ENCODE assay signal across 8 cellular contexts in the genomic region with DNA sequence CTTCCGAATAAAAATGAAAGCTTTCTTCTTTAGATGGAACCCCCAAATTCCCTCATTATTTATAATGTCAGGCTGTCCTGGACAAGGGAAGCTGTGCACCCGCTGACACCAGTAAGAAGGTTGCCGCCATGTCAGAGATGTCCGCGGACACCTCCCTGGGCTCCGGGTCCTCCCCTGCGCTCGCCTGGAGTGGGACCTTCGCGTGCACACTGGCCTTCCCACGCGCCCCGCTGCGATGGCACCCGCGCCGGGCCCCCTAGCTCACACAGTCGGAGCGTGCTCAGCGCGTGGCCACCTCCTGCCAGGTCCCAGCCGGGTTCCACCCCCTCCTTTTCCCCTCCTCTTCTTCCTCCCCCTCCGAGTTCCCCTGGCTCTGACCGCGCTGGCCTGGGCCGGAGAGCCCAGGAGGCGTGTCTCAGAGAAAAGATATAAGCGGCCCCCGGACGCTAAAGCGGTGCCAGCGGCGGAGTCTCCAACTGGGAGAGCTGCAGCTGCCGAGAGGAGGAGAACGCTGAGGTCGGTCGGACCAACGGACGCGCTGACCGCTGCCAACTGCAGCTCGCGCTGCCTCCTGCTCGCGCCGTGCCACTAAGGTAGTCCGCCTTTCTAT. TPM values are rescaled to one million over a fixed set of nuclear protein-coding genes. Genes with fewer than 3 reads are reported as not detected.
DNase-seq lines count a peak whose midpoint lies in the region; TF ChIP-seq lines count a peak whose summit lies in the region.

A gene with protein sequence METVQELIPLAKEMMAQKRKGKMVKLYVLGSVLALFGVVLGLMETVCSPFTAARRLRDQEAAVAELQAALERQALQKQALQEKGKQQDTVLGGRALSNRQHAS (plus strand): TSS at position 456 of the 610 bp plus-strand sequence. CDS start 273 bp downstream, outside the sequence.

- H3K9ac ChIP-seq in skeletal muscle tissue (ENCODE audit: low read depth in 1 of 3, low read length in 3 of 3), result peak within 1 kb of the TSS; percentile 79 to 96 (median 91)

- TF ChIP-seq CTCF in HFF-Myc (IDR thresholded peaks at IDR 0.05; ENCODE audit: low read depth, low read length, missing control alignments), result no peak

- no peaks in the 10 kb centered on the region for H3K9me3 Mint-ChIP-seq in immature natural killer cell

- H3K27ac Mint-ChIP-seq in immature natural killer cell, result peak within 1 kb of the TSS in 1 of 6 donors; percentile 3

- peaks cover 0 to 4% (median 0%) of the 10 kb centered on the region in 3 donors for H3K36me3 Mint-ChIP-seq in immature natural killer cell

- peaks cover 14 to 28% (median 23%) of the 10 kb centered on the region in 3 donors for H3K27me3 Mint-ChIP-seq in immature natural killer cell (ENCODE audit: low read depth in 3 of 3)

- H3K9me3 ChIP-seq in skeletal muscle tissue (ENCODE audit: control insufficient read depth in 3 of 3, low read length in 3 of 3), result no peaks in the 10 kb centered on the region

- peak within 1 kb of the TSS; percentile 12 to 65 (median 36) for H3K4me3 Mint-ChIP-seq in immature natural killer cell

- no peaks in the 10 kb centered on the region for H3K27me3 ChIP-seq in skeletal muscle tissue (ENCODE audit: control insufficient read depth in 3 of 3, insufficient read depth in 3 of 3, low read length in 3 of 3)

- DNase-seq in HFF-Myc (ENCODE audit: extremely low read depth, low read depth) (no peak), SK-N-DZ (ENCODE audit: low spot score) (peak; percentile 28), caudate nucleus (lab: John Stamatoyannopoulos, UW) (peak in 38 of 61 donors; percentile 6 to 60 (median 27)), immature natural killer cell (no peak), GOT3 (lab: John Stamatoyannopoulos, UW) (no peak), NCI-H226 (no peak)
- DNase-seq in NK-92 treated with Interleukin-12 subunit alpha and Interleukin-12 subunit beta, amount 100 ng/mL, for 24 hours (lab: John Stamatoyannopoulos, UW), result no peak

- peaks cover 15 to 18% of the 10 kb centered on the region in 2 donors for H3K4me1 Mint-ChIP-seq in immature natural killer cell

- peaks cover 0 to 6% (median 4%) of the 10 kb centered on the region in 3 donors for H3K36me3 ChIP-seq in skeletal muscle tissue (ENCODE audit: control insufficient read depth in 3 of 3, insufficient read depth in 3 of 3, low read length in 3 of 3)

- peak within 1 kb of the TSS; percentile 42 for H3K4me3 ChIP-seq in HFF-Myc (replicated peaks; ENCODE audit: low read depth, low read length)
- peak within 1 kb of the TSS; percentile 79 to 93 (median 90) for H3K4me3 ChIP-seq in skeletal muscle tissue (ENCODE audit: low read length in 3 of 3)

- peak within 1 kb of the TSS; percentile 2 for H3K27ac ChIP-seq in caudate nucleus (ENCODE audit: low read depth, low read length)
- H3K27ac ChIP-seq in skeletal muscle tissue (ENCODE audit: low read depth, low read length), result peak within 1 kb of the TSS; percentile 92

- H3K4me1 ChIP-seq in skeletal muscle tissue (ENCODE audit: control insufficient read depth in 3 of 3, insufficient read depth in 3 of 3, low read length in 3 of 3), result peaks cover 36 to 60% (median 43%) of the 10 kb centered on the region in 3 donors

RNA-seq across cellular contexts. Expression of the gene that starts here (rescaled TPM):
- 0.75 TPM in 1 of 2 replicates, not detected in the other for polyA plus RNA-seq in SK-N-DZ (2014; cell fraction: cytosol; rRNA removed)
- not detected in 2 replicates for polyA plus RNA-seq in SK-N-DZ (2014; cell fraction: nucleus; rRNA removed)
- 1 to 10 TPM in 1 of 3 donors, under 1 TPM in 1, not detected in 1; 0.59 to 3.1 TPM for polyA plus RNA-seq in immature natural killer cell
- 78.8 TPM for total RNA-seq in skeletal muscle tissue

Comparison
In these comparisons a context has a peak if more than half of its experiments do, and no peak if none do; other contexts are left out.
1. DNase-seq: peak in SK-N-DZ (single experiment) and caudate nucleus (38 of 61); none in HFF-Myc (single experiment), immature natural killer cell (0 of 3), GOT3 (single experiment), NCI-H226 (single experiment) and NK-92 treated with Interleukin-12 subunit alpha and Interleukin-12 subunit beta, amount 100 ng/mL, for 24 hours (single experiment).